8 cellular contexts compared by ENCODE assay signal in the genomic region with DNA sequence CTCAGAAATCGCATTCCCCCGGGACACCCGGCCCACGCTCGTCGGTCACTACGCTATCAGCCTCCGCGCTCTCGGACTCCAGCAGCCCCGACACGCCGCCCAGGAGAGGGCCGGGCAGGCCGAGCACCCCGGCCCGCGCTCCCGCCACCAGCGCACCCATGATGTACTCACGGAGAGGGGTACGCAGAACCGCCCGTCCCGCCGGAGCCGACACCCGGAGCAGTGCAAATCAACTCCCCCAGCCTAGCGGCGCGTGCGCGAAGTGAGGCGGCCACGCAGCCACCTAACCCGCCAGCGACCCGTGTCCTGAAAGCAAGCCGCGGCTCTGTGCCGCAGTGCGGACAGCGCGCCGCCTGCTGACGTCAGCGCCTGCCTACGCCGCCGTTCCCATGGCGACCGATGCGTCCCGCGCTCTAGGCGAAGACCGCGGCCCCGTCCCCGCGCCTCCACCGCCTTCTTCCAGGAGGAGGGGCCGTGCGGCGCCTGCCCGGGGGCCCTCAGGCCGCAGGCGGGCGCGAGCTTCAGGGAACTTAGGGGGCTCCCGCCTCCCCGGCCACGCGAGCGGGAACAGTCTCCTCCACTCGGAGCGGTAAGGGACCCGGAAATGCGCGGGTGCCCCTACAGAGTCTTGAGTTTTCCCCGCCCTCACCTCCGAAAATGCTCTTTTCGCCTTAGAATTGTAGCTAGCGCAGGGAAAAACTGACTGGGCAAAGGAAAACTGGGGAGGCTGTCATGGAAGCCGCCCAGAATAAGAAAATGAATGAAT. TPM values are rescaled to one million over a fixed set of nuclear protein-coding genes. Genes with fewer than 3 reads are reported as not detected.
A peak's percentile ranks its signal among the peaks of the same experiment; 100 is the strongest.
DNase-seq lines count a peak whose midpoint lies in the region; ATAC-seq, FAIRE-seq and TF ChIP-seq lines count a peak whose summit lies in the region.

Gene AHI1, minus strand, starts transcription at position 329 of the 766 bp plus-strand sequence. CDS start 5,503 bp downstream, outside the sequence.

- H3K27me3 ChIP-seq in heart left ventricle (no peaks in the 10 kb centered on the region), transverse colon (no peaks in the 10 kb centered on the region)

- DNase-seq in GM12891 (ENCODE audit: insufficient read length, low spot score): peak; percentile 73
- peak; percentile 87 for DNase-seq in NCI-H1092 treated with DMSO at 0.1 percent for 48 hours (lab: John Stamatoyannopoulos, UW)
- DNase-seq in SW 1271 (lab: John Stamatoyannopoulos, UW): peak; percentile 55 to 84
- DNase-seq in activated naive CD8-positive, alpha-beta T cell treated with anti-CD3 and anti-CD28 coated beads, Interleukin-2, amount 50 U/mL, for 24 hours: peak; percentile 94
- DNase-seq in heart left ventricle: peak; percentile 93 to 98 (median 96)
- peak; percentile 86 to 99 (median 94) for DNase-seq in posterior cingulate gyrus
- DNase-seq in transverse colon: peak; percentile 95

- intact Hi-C loops in heart left ventricle (cut with DNase I) (loop anchor here in 2 of 10 donors (1.0 to 10.0 kb wide), 2 partner anchors 787 to 792 kb away; partner anchors contain the start of gene BCLAF1 (in 2 of the 2)), posterior cingulate gyrus (cut with DNase I) (no loop called here), transverse colon (cut with DNase I; ENCODE audit: low total_unique reads) (no loop called here)

- H3K27ac Mint-ChIP-seq in activated naive CD8-positive, alpha-beta T cell treated with anti-CD3 and anti-CD28 coated beads, Interleukin-2, amount 50 U/mL, for 24 hours: no peak within 1 kb of the TSS

- H3K36me3 ChIP-seq in heart left ventricle (no peaks in the 10 kb centered on the region), transverse colon (no peaks in the 10 kb centered on the region)

- H3K9me3 Mint-ChIP-seq in activated naive CD8-positive, alpha-beta T cell treated with anti-CD3 and anti-CD28 coated beads, Interleukin-2, amount 50 U/mL, for 24 hours: no peaks in the 10 kb centered on the region

- H3K4me1 Mint-ChIP-seq in activated naive CD8-positive, alpha-beta T cell treated with anti-CD3 and anti-CD28 coated beads, Interleukin-2, amount 50 U/mL, for 24 hours: peaks cover 13% of the 10 kb centered on the region

- WGBS in heart left ventricle, 4 donors: 0 to 1% (median 0%) methylated on average over 42 to 85 of the region's 85 CpGs
- WGBS in transverse colon (ENCODE audit: low coverage in 1 of 2), 2 donors: 0% methylated on average over 78 of the region's 85 CpGs; no CpG with 5 or more reads in 1 of the 2 donors

- peak; percentile 40 for TF ChIP-seq EP300 in transverse colon (IDR thresholded peaks at IDR 0.05; ENCODE audit: low read depth)

- TF ChIP-seq POLR2A in GM12891 (IDR thresholded peaks at IDR 0.05; ENCODE audit: low read depth, low read length) (peak; percentile 37; the same call in 1 of the 2 replicates), heart left ventricle (IDR thresholded peaks at IDR 0.05) (peak; percentile 6 to 89), transverse colon (IDR thresholded peaks at IDR 0.05) (peak; percentile 89)

- H3K4me3 ChIP-seq in heart left ventricle: peak within 1 kb of the TSS; percentile 73 to 96 (median 88)
- H3K4me3 ChIP-seq in transverse colon: peak within 1 kb of the TSS; percentile 55 to 98 (median 83)

- peak; percentile 95 for FAIRE-seq in GM12891 (lab: Jason Lieb, UNC)

- TF ChIP-seq CTCF in heart left ventricle (IDR thresholded peaks at IDR 0.05) (peak in 5 of 12 donors; percentile 9 to 36 (median 17)), transverse colon (IDR thresholded peaks at IDR 0.05) (peak in 4 of 5 experiments; percentile 19 to 60 (median 32))

- H3K27me3 Mint-ChIP-seq in activated naive CD8-positive, alpha-beta T cell treated with anti-CD3 and anti-CD28 coated beads, Interleukin-2, amount 50 U/mL, for 24 hours: no peaks in the 10 kb centered on the region

- H3K27ac ChIP-seq in heart left ventricle (peak within 1 kb of the TSS; percentile 82 to 99 (median 94)), transverse colon (peak within 1 kb of the TSS; percentile 94 to 99 (median 98))

- peaks cover 32% of the 10 kb centered on the region for H3K36me3 Mint-ChIP-seq in activated naive CD8-positive, alpha-beta T cell treated with anti-CD3 and anti-CD28 coated beads, Interleukin-2, amount 50 U/mL, for 24 hours (ENCODE audit: low read depth)

- ATAC-seq in HG02642 (IDR thresholded peaks at IDR 0.05; ENCODE audit: poor library complexity, unreplicated experiment) (peak; percentile 97), heart left ventricle (peak; percentile 92 to 98 (median 97))
- ATAC-seq in activated naive CD8-positive, alpha-beta T cell treated with anti-CD3 and anti-CD28 coated beads, Interleukin-2, amount 50 U/mL, for 24 hours: peak; percentile 85

- no peaks in the 10 kb centered on the region for H3K9me3 ChIP-seq in heart left ventricle
- H3K9me3 ChIP-seq in transverse colon: no peaks in the 10 kb centered on the region

- no peak within 1 kb of the TSS for H3K4me3 Mint-ChIP-seq in activated naive CD8-positive, alpha-beta T cell treated with anti-CD3 and anti-CD28 coated beads, Interleukin-2, amount 50 U/mL, for 24 hours

- H3K4me1 ChIP-seq in heart left ventricle (peaks cover 0 to 24% (median 11%) of the 10 kb centered on the region in 12 donors), transverse colon (peaks cover 5 to 22% (median 10%) of the 10 kb centered on the region in 4 donors)

- in situ Hi-C loops in transverse colon (cut with MboI; ENCODE audit: low pct_ligation_motif_present in 1 of 4, low pct_unique_long_range_greater_than_20kb in 1 of 4, low sequenced_read_pairs in 3 of 4): no loop called here

TF ChIP-seq in GM12891, 5 proteins besides CTCF, POLR2A, EP300 and RAD21:
- TF ChIP-seq POU2F2 (IDR thresholded peaks at IDR 0.05; ENCODE audit: low read depth, low read length) (no peak; the same call in none of the 2 replicates), TAF1 (IDR thresholded peaks at IDR 0.05; ENCODE audit: low read depth, low read length) (no peak), SPI1 (IDR thresholded peaks at IDR 0.05; ENCODE audit: low read depth, low read length) (no peak), PAX5 (IDR thresholded peaks at IDR 0.05; ENCODE audit: insufficient read depth, low read length, severe bottlenecking) (peak; percentile 87), POLR2AphosphoS5 (IDR thresholded peaks at IDR 0.05; ENCODE audit: low read depth, low read length) (peak; percentile 58; the same call in 1 of the 2 replicates)

RNA-seq across cellular contexts. Expression of gene AHI1, which starts in this region (rescaled TPM):
- 3.4 TPM for polyA plus RNA-seq in GM12891 (2012; ENCODE audit: low read depth, missing spikeins)
- total RNA-seq in heart left ventricle (10 to 100 TPM in 6 of 9 donors, 1 to 10 TPM in 3; 6.3 to 17.1 (median 10.5) TPM), transverse colon (100 to 1,000 TPM in 1 of 4 donors, 10 to 100 TPM in 3; 16.2 to 119 (median 34.2) TPM)
- polyA plus RNA-seq in heart left ventricle: 10 to 100 TPM in 1 of 2 donors, 1 to 10 TPM in 1; 5.7 to 10.3 TPM

Comparison
In these comparisons a context has a peak if more than half of its experiments do, and no peak if none do; other contexts are left out.
1. Peak in every context shown above with its lines: DNase-seq, ATAC-seq, H3K4me3 ChIP-seq and H3K27ac ChIP-seq.
2. POLR2A ChIP-seq: peak in every context shown above with its lines; median percentile 89 in transverse colon; 48 in heart left ventricle; 37 in GM12891.